8 cellular contexts compared by ENCODE assay signal in genomic region chr19:10928563-10929401, GRCh38. TPM values are rescaled to one million over a fixed set of nuclear protein-coding genes. Genes with fewer than 3 reads are reported as not detected.
DNase-seq lines count a peak whose midpoint lies in the region; ATAC-seq and TF ChIP-seq lines count a peak whose summit lies in the region.

Gene TIMM29, plus strand, starts transcription at chr19:10928811. Its CDS starts 12 bp downstream, at chr19:10928823.
Gene YIPF2, minus strand, starts transcription at chr19:10928639. Its CDS starts 229 bp downstream, at chr19:10928410.

- H3K27ac ChIP-seq in left lung, result peak within 1 kb of the TSS; percentile 71 to 77

- H3K4me3 ChIP-seq in BE2C (ENCODE audit: low read depth, low read length) (peak within 1 kb of the TSS; percentile 88), left lung (peak within 1 kb of the TSS; percentile 89 to 98)

- H3K36me3 ChIP-seq in BE2C, result peaks cover 22% of the 10 kb centered on the region
- peaks cover 0 to 28% of the 10 kb centered on the region in 2 donors for H3K36me3 ChIP-seq in left lung

- intact Hi-C loops in left lung (cut with DNase I), result no loop called here

- H3K9me3 ChIP-seq in BE2C (no peaks in the 10 kb centered on the region), left lung (no peaks in the 10 kb centered on the region)

- H3K4me1 ChIP-seq in BE2C (no peaks in the 10 kb centered on the region), left lung (peaks cover 15 to 39% of the 10 kb centered on the region in 2 donors)

- ATAC-seq in HG03520 (IDR thresholded peaks at IDR 0.05; ENCODE audit: unreplicated experiment) (peak; percentile 76), left lung (peak; percentile 93)

- H3K27me3 ChIP-seq in BE2C, result no peaks in the 10 kb centered on the region
- H3K27me3 ChIP-seq in left lung, result no peaks in the 10 kb centered on the region

- TF ChIP-seq CTCF in BE2C (IDR thresholded peaks at IDR 0.05; ENCODE audit: low read depth, low read length) (no peak), left lung (IDR thresholded peaks at IDR 0.05) (no peak)

- DNase-seq in BE2C, result peak; percentile 97
- peak; percentile 98 for DNase-seq in GM19240 (ENCODE audit: insufficient read length, low spot score)
- peak; percentile 96 for DNase-seq in NCI-H748 (lab: John Stamatoyannopoulos, UW; ENCODE audit: unreplicated experiment)
- peak; percentile 85 to 97 for DNase-seq in activated CD4-positive, alpha-beta T cell treated with anti-CD3 and anti-CD28 coated beads, Interleukin-2, amount 50 U/mL, for 24 hours (ENCODE audit: low read depth in 1 of 2, low spot score in 1 of 2)
- DNase-seq in dermis blood vessel endothelial cell, result peak; percentile 97
- DNase-seq in left lung, result peak; percentile 96 to 98
- DNase-seq in stimulated activated CD4-positive, alpha-beta T cell treated with anti-CD3 and anti-CD28 coated beads, Interleukin-2, amount 100 ng/mL, for 48 hours, result peak; percentile 93 to 95

RNA-seq across cellular contexts. Expression of gene TIMM29, which starts in this region (rescaled TPM):
- polyA plus RNA-seq in BE2C (2012; ENCODE audit: insufficient read depth, insufficient read length, low read depth), result 62.4 TPM
- 38.5 and 39.0 TPM in 2 replicates for total RNA-seq in dermis blood vessel endothelial cell
- total RNA-seq in left lung, result 10 to 100 TPM; 18.8 to 19.5 TPM

RNA-seq across cellular contexts. Expression of gene YIPF2, which starts in this region (rescaled TPM):
- 112 TPM for polyA plus RNA-seq in BE2C (2012; ENCODE audit: insufficient read depth, insufficient read length, low read depth)
- 67.1 and 106 TPM in 2 replicates for total RNA-seq in dermis blood vessel endothelial cell
- total RNA-seq in left lung, result 10 to 100 TPM; 68.4 to 77.6 TPM

Comparison
In these comparisons a context has a peak if more than half of its experiments do, and no peak if none do; other contexts are left out.
1. Peak in every context shown above with its lines: DNase-seq, ATAC-seq, H3K4me3 ChIP-seq and H3K27ac ChIP-seq.